ENCODE assay signal across 9 cellular contexts in genomic region chr11:128726464-128727139, GRCh38. TPM values are rescaled to one million over a fixed set of nuclear protein-coding genes. Genes with fewer than 3 reads are reported as not detected.
DNase-seq lines count a peak whose midpoint lies in the region; ATAC-seq and TF ChIP-seq lines count a peak whose summit lies in the region.
"Had no signal": no experiment of that assay in that cellular context is flagged by ENCODE, and none has a peak within 500 bp of the region (broad histone marks: within the 10 kb centered on the region; RNA-seq: fewer than 3 reads in every experiment).

No MANE protein-coding gene starts in this region.

- 0 out of 2 replicates have a peak, but pooled peaks cover 4% of the 10 kb centered on the region for H3K9me2 ChIP-seq in GM23338 (ENCODE audit: insufficient read depth)

- no peaks in the 10 kb centered on the region for H3K36me3 Mint-ChIP-seq in GM23338 (ENCODE audit: low read depth)

- peaks cover 31% of the 10 kb centered on the region for H3K4me1 Mint-ChIP-seq in GM23338

- no peak for TF ChIP-seq CTCF in GM23338 (conservative IDR thresholded peaks at IDR 0.05; ENCODE audit: low read depth in 2 of 2)

- no peak overlapping the region for H3K4me3 ChIP-seq in GM23338

- peak; percentile 30; the same call in 1 of the 2 replicates for TF ChIP-seq POLR2A in Raji (IDR thresholded peaks at IDR 0.05; ENCODE audit: insufficient read depth, low read depth, low read length)

- no peak overlapping the region for H3K27ac Mint-ChIP-seq in GM23338

- no peak overlapping the region for H3K4me3 Mint-ChIP-seq in GM23338

- no peak overlapping the region for H2AFZ ChIP-seq in GM23338

- H3K9me3 Mint-ChIP-seq in GM23338, result no peaks in the 10 kb centered on the region

- H3K79me2 ChIP-seq in GM23338 (replicated peaks; ENCODE audit: insufficient read depth), result no peaks in the 10 kb centered on the region

- H4K20me1 ChIP-seq in GM23338 (replicated peaks; ENCODE audit: insufficient read depth), result no peaks in the 10 kb centered on the region

- intact Hi-C loops in Right ventricle myocardium superior (cut with DNase I), result no loop called here

- peaks cover 17% of the 10 kb centered on the region for H3K27me3 Mint-ChIP-seq in GM23338 (ENCODE audit: insufficient read depth, low read depth, poor library complexity)

- no peaks in the 10 kb centered on the region for H3F3A ChIP-seq in GM23338 (replicated peaks; ENCODE audit: low read depth)

- DNase-seq in Right ventricle myocardium superior, result no peak
- DNase-seq in cortex of kidney (lab: John Stamatoyannopoulos, UW), result no peak
- no peak for DNase-seq in AG20443 (ENCODE audit: low spot score)
- DNase-seq in HEK293T (ENCODE audit: extremely low spot score), result no peak
- DNase-seq in GM23338 (ENCODE audit: low spot score), result no peak
- DNase-seq: IMR-90 had no signal

- H3K4me1 ChIP-seq in GM23338 (ENCODE audit: insufficient read depth), result peaks cover 10% of the 10 kb centered on the region

- no peak overlapping the region for H3K27ac ChIP-seq in GM23338 (ENCODE audit: low read depth)

- H3K36me3 ChIP-seq in GM23338 (ENCODE audit: insufficient read depth), result no peaks in the 10 kb centered on the region

- POLR2A ChIA-PET in HEK293T (lab: Yijun Ruan, JAX), result no interaction called here

- peak; percentile 63 for ATAC-seq in GM18907 (IDR thresholded peaks at IDR 0.05; ENCODE audit: unreplicated experiment)
- peak; percentile 43 for ATAC-seq in HG02870 (IDR thresholded peaks at IDR 0.05; ENCODE audit: unreplicated experiment)
- ATAC-seq in Right ventricle myocardium superior (ENCODE audit: poor library complexity), result peak; percentile 64
- ATAC-seq in GM23338, result no peak

- no peak overlapping the region for H3K4me2 ChIP-seq in GM23338

- no peaks in the 10 kb centered on the region for H3K27me3 ChIP-seq in GM23338 (ENCODE audit: insufficient read depth)

- CTCF ChIA-PET in HEK293T (lab: Yijun Ruan, JAX), result no interaction called here

TF ChIP-seq in HEK293T, 16 proteins besides CTCF, POLR2A, EP300 and RAD21:
- TF ChIP-seq FOXA1 (IDR thresholded peaks at IDR 0.05) (no peak), ELF4 (IDR thresholded peaks at IDR 0.05) (no peak)

TF ChIP-seq in GM23338, 12 proteins besides CTCF, POLR2A, EP300 and RAD21:
- TF ChIP-seq ZNF462 (CRISPR knock-in tag; IDR thresholded peaks at IDR 0.05) (no peak), POLR2AphosphoS5 (IDR thresholded peaks at IDR 0.05; ENCODE audit: low read depth) (no peak), ETS1 (IDR thresholded peaks at IDR 0.05) (no peak), JUNB (IDR thresholded peaks at IDR 0.05; ENCODE audit: unreplicated experiment) (no peak), NANOG (IDR thresholded peaks at IDR 0.05; ENCODE audit: borderline replicate concordance) (no peak), STAT1 (IDR thresholded peaks at IDR 0.05; ENCODE audit: unreplicated experiment) (no peak), CREB1 (CRISPR knock-in tag; IDR thresholded peaks at IDR 0.05; ENCODE audit: low read depth) (no peak)

RNA-seq across cellular contexts. Expression of gene FLI1, which starts 32.7 kb away (rescaled TPM):
- 14.0 TPM for total RNA-seq in Right ventricle myocardium superior
- total RNA-seq in GM23338 (2014; rRNA removed; shearing (Covaris generic)), result 0.12 and 0.21 TPM in 2 replicates
- polyA plus RNA-seq in GM23338 (2016; fragmentation: Nextera tagmentation; extraction: Ambion mirVana), result 0.16 and 0.31 TPM in 2 replicates

Comparison
In these comparisons a context has a peak if more than half of its experiments do, and no peak if none do; other contexts are left out.
1. RNA of gene FLI1, which starts 32.7 kb away (total RNA-seq): 14.0 TPM in Right ventricle myocardium superior (single experiment); 0.12 to 0.21 TPM in GM23338; every median in the first group is over 10 times any median in the second.